8 cellular contexts compared by ENCODE assay signal in the genomic region with DNA sequence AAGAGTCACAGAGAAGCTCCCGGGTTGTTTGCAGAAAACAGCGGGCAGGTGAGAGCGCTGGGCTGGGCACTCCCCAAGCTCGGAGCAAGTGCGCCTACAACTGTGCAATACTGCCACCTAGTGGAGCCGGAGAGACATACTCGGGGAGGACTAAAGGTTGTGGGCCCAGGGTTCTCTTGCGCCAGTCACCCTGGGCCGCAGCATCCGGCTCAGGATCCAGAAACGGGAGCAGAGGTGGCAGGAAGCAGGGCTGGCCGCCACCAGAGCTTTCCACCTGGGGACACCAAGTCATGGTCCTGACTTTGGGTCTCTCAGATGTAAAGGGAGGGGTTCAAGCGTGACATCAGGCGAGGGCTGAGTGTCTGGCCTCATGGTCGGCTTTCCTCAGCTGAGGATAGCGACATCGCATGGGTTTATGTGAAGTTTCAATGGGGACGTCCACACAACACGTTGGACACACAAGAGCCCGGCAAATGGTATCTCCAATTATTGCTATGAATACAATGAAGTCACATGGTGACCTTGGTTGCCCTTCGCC. TPM values are rescaled to one million over a fixed set of nuclear protein-coding genes. Genes with fewer than 3 reads are reported as not detected.
DNase-seq lines count a peak whose midpoint lies in the region; ATAC-seq and TF ChIP-seq lines count a peak whose summit lies in the region.

No MANE protein-coding gene starts in this region.

- peak; percentile 68 for ATAC-seq in GM19395 (IDR thresholded peaks at IDR 0.05; ENCODE audit: unreplicated experiment)

- no peak overlapping the region for H3K4me3 Mint-ChIP-seq in osteocyte (ENCODE audit: unreplicated experiment)

- no peaks in the 10 kb centered on the region for H3K9me3 Mint-ChIP-seq in osteocyte (ENCODE audit: unreplicated experiment)

- intact Hi-C loops in tibial artery (cut with DNase I; ENCODE audit: low total_unique reads): no loop called here

- H3K27ac Mint-ChIP-seq in osteocyte (ENCODE audit: unreplicated experiment): no peak overlapping the region

- DNase-seq in BE2C (peak; percentile 86), NAMALWA (ENCODE audit: low spot score) (peak; percentile 90), SK-MEL-5 (ENCODE audit: low read depth, low spot score) (peak; percentile 91), globus pallidus (ENCODE audit: low spot score) (peak; percentile 62), osteocyte (ENCODE audit: extremely low spot score, unreplicated experiment) (no peak), tibial artery (peak; percentile 28 to 68)
- peak; percentile 53 for DNase-seq in activated gamma-delta T cell treated with anti-CD3 and anti-CD28 coated beads, Interleukin-2, amount 50 U/mL, for 16 hours (ENCODE audit: low read depth)

- no peaks in the 10 kb centered on the region for H3K4me1 Mint-ChIP-seq in osteocyte (ENCODE audit: unreplicated experiment)

- TF ChIP-seq CTCF in BE2C (IDR thresholded peaks at IDR 0.05; ENCODE audit: low read depth, low read length) (peak; percentile 87), osteocyte (IDR thresholded peaks at IDR 0.05) (peak; percentile 86), tibial artery (IDR thresholded peaks at IDR 0.05) (peak; percentile 45 to 59)

- H3K4me1 ChIP-seq in BE2C: no peaks in the 10 kb centered on the region; the same call in 1 of the 2 replicates
- peaks cover 0 to 3% (median 0%) of the 10 kb centered on the region in 4 donors for H3K4me1 ChIP-seq in tibial artery

- H3K36me3 ChIP-seq in BE2C: no peaks in the 10 kb centered on the region
- H3K36me3 ChIP-seq in tibial artery: no peaks in the 10 kb centered on the region

- H3K27ac ChIP-seq in tibial artery: no peak overlapping the region

- no peaks in the 10 kb centered on the region for H3K36me3 Mint-ChIP-seq in osteocyte (ENCODE audit: unreplicated experiment)

- H3K9me3 ChIP-seq in BE2C: no peaks in the 10 kb centered on the region
- H3K9me3 ChIP-seq in tibial artery: no peaks in the 10 kb centered on the region

- H3K4me3 ChIP-seq in BE2C (ENCODE audit: low read depth, low read length) (no peak overlapping the region), tibial artery (no peak overlapping the region)

- H3K27me3 Mint-ChIP-seq in osteocyte (ENCODE audit: unreplicated experiment): peaks cover 9% of the 10 kb centered on the region

- in situ Hi-C loops in SK-MEL-5 (cut with HindIII; ENCODE audit: low pct_unique_long_range_greater_than_20kb, low sequenced_read_pairs): no loop called here

- H3K27me3 ChIP-seq in BE2C: no peaks in the 10 kb centered on the region
- H3K27me3 ChIP-seq in tibial artery: peaks cover 0 to 17% of the 10 kb centered on the region in 2 donors

RNA-seq across cellular contexts. Expression of a gene that starts 11.2 kb away (rescaled TPM):
- polyA plus RNA-seq in BE2C (2012; ENCODE audit: insufficient read depth, insufficient read length, low read depth): not detected
- total RNA-seq in SK-MEL-5 (2014; rRNA removed; shearing (Covaris generic)): 1.0 TPM in 1 of 2 replicates, not detected in the other
- polyA plus RNA-seq in SK-MEL-5 (2015; cell fraction: cytosol; rRNA removed): 0.25 and 0.95 TPM in 2 replicates
- polyA plus RNA-seq in SK-MEL-5 (2015; cell fraction: nucleus; rRNA removed): not detected in 2 replicates
- not detected in 2 replicates for total RNA-seq in osteocyte

RNA-seq across cellular contexts. Expression of a gene that starts 30.5 kb away (rescaled TPM):
- polyA plus RNA-seq in BE2C (2012; ENCODE audit: insufficient read depth, insufficient read length, low read depth): not detected
- total RNA-seq in SK-MEL-5 (2014; rRNA removed; shearing (Covaris generic)): not detected in 2 replicates
- not detected in 2 replicates for polyA plus RNA-seq in SK-MEL-5 (2015; cell fraction: cytosol; rRNA removed)
- polyA plus RNA-seq in SK-MEL-5 (2015; cell fraction: nucleus; rRNA removed): not detected in 2 replicates
- not detected in 2 replicates for total RNA-seq in osteocyte

RNA-seq across cellular contexts. Expression of a gene that starts 47.0 kb away (rescaled TPM):
- 1.8 TPM for polyA plus RNA-seq in BE2C (2012; ENCODE audit: insufficient read depth, insufficient read length, low read depth)
- total RNA-seq in SK-MEL-5 (2014; rRNA removed; shearing (Covaris generic)): not detected in 2 replicates
- polyA plus RNA-seq in SK-MEL-5 (2015; cell fraction: cytosol; rRNA removed): not detected in 2 replicates
- polyA plus RNA-seq in SK-MEL-5 (2015; cell fraction: nucleus; rRNA removed): 0.42 TPM in 1 of 2 replicates, not detected in the other
- total RNA-seq in osteocyte: not detected in 2 replicates

RNA-seq across cellular contexts. Expression of a gene that starts 49.1 kb away (rescaled TPM):
- polyA plus RNA-seq in BE2C (2012; ENCODE audit: insufficient read depth, insufficient read length, low read depth): not detected
- 0.96 and 2.0 TPM in 2 replicates for total RNA-seq in SK-MEL-5 (2014; rRNA removed; shearing (Covaris generic))
- polyA plus RNA-seq in SK-MEL-5 (2015; cell fraction: cytosol; rRNA removed): 0.63 and 4.5 TPM in 2 replicates
- 19.7 and 22.8 TPM in 2 replicates for polyA plus RNA-seq in SK-MEL-5 (2015; cell fraction: nucleus; rRNA removed)
- not detected in 2 replicates for total RNA-seq in osteocyte
